Comparison of ENCODE assay signal across 9 cellular contexts in genomic region chr10:47768076-47768475, GRCh38. TPM values are rescaled to one million over a fixed set of nuclear protein-coding genes. Genes with fewer than 3 reads are reported as not detected.
A peak's percentile ranks its signal among the peaks of the same experiment; 100 is the strongest.
DNase-seq lines count a peak whose midpoint lies in the region; ATAC-seq, FAIRE-seq and TF ChIP-seq lines count a peak whose summit lies in the region.
"Not testable (repeated sequence)": the region's sequence is repeated elsewhere in the genome, so short reads cannot be mapped to it uniquely, and the experiment has no call there.
"Had no signal": no experiment of that assay in that cellular context is flagged by ENCODE, and none has a peak within 500 bp of the region (broad histone marks: within the 10 kb centered on the region; RNA-seq: fewer than 3 reads in every experiment).

No MANE protein-coding gene starts in this region.

- H3K36me3 ChIP-seq in left lung: not testable (repeated sequence)

- not testable (repeated sequence) for H3K9me3 ChIP-seq in left lung

- in situ Hi-C loops in astrocyte of the cerebellum (cut with HindIII; ENCODE audit: low sequenced_read_pairs): not testable (repeated sequence)

- TF ChIP-seq CTCF in AG09309 (IDR thresholded peaks at IDR 0.05; ENCODE audit: control insufficient read depth, insufficient read depth, low read depth, low read length, missing control alignments); astrocyte of the cerebellum (IDR thresholded peaks at IDR 0.05; ENCODE audit: low read depth, low read length, missing control alignments); fibroblast of the aortic adventitia (IDR thresholded peaks at IDR 0.05; ENCODE audit: insufficient read depth, low read length); left lung (IDR thresholded peaks at IDR 0.05): not testable (repeated sequence)

- not testable (repeated sequence) for H3K27me3 ChIP-seq in left lung

- not testable (repeated sequence) for H3K27ac ChIP-seq in left lung

- ATAC-seq in left lung: peak; percentile 39

- not testable (repeated sequence) for H3K4me1 ChIP-seq in left lung

- not testable (repeated sequence) for FAIRE-seq in RCC 7860 (lab: Jason Lieb, UNC)

- H3K4me3 ChIP-seq in AG09309 (ENCODE audit: control insufficient read depth, low read depth, low read length); astrocyte of the cerebellum (ENCODE audit: low read depth, low read length); fibroblast of the aortic adventitia (ENCODE audit: low read depth, low read length); left lung: not testable (repeated sequence)

- intact Hi-C loops in left lung (cut with DNase I): not testable (repeated sequence)

- DNase-seq in AG09309 (ENCODE audit: low read depth) (peak; percentile 5), GM04504 (ENCODE audit: low read depth) (peak; percentile 21), RCC 7860 (ENCODE audit: low spot score) (peak; percentile 5), astrocyte of the cerebellum (ENCODE audit: low read depth) (peak; percentile 11), dermis blood vessel endothelial cell (peak; percentile 33), fibroblast of the aortic adventitia (ENCODE audit: low read depth) (peak; percentile 43), retina (peak; percentile 59)
- DNase-seq in left lung: not testable (repeated sequence)

RNA-seq across cellular contexts. Expression of gene SYT15B, which starts 4.7 kb away (rescaled TPM):
- 0.51 and 1.2 TPM in 2 replicates for total RNA-seq in dermis blood vessel endothelial cell
- total RNA-seq in fibroblast of the aortic adventitia (ENCODE audit: low replicate concordance): 0.16 TPM in 1 of 2 replicates, not detected in the other
- 10 to 100 TPM; 37.4 to 41.5 TPM for total RNA-seq in left lung
- total RNA-seq: H1 had no signal

Comparison
In these comparisons a context has a peak if more than half of its experiments do, and no peak if none do; other contexts are left out.
1. RNA of gene SYT15B, which starts 4.7 kb away (total RNA-seq): 37.4 to 41.5 TPM in left lung; 0.51 to 1.2 TPM in dermis blood vessel endothelial cell and 0.16 TPM in fibroblast of the aortic adventitia; every median in the first group is over 10 times any median in the second.